Comparison of ENCODE assay signal across 16 cellular contexts in the genomic region with DNA sequence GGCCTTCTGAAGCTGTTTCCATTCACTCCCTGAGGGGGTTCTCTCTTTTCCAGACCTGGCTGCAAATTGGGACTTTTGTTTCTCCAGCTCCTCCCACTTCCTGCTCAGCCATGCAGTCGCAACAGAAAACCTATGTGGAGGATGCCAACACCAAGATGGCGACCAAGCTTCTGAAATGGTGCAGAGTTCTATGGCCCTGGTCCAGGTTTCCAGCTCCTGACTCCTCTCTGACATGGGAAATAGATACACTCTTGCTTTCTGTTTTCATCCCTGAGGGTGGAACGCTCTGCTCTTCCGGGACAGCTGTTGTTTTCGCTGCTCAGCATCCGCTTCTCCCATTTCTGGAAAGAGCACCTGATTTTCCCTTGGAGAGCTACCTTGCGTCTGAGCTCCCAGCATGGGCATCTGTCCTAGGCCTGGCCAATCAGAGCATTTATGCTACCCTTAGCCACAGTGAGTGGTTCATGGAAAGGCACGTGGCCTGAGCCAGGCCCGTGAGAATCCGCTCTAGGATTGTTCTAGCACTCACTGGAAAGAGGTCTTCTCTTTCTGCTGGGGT. TPM values are rescaled to one million over a fixed set of nuclear protein-coding genes. Genes with fewer than 3 reads are reported as not detected.
DNase-seq lines count a peak whose midpoint lies in the region; ATAC-seq and TF ChIP-seq lines count a peak whose summit lies in the region.
"Had no signal": no experiment of that assay in that cellular context is flagged by ENCODE, and none has a peak within 500 bp of the region (broad histone marks: within the 10 kb centered on the region; RNA-seq: fewer than 3 reads in every experiment).

No MANE protein-coding gene starts in this region.

- H3K4me1 ChIP-seq in right cardiac atrium (ENCODE audit: control insufficient read depth, insufficient read depth, low read length) (peaks cover 28% of the 10 kb centered on the region), vagina (peaks cover 43% of the 10 kb centered on the region)
- H3K4me1 ChIP-seq: colonic mucosa had no signal

- H3K27me3 ChIP-seq in right cardiac atrium (ENCODE audit: control insufficient read depth, insufficient read depth) (no peaks in the 10 kb centered on the region), vagina (no peaks in the 10 kb centered on the region)
- H3K27me3 ChIP-seq: colonic mucosa, pancreas had no signal

- H3K4me3 ChIP-seq in right cardiac atrium (ENCODE audit: low read length) (no peak overlapping the region), vagina (no peak overlapping the region)
- H3K4me3 ChIP-seq: colonic mucosa, pancreas had no signal

- intact Hi-C loops in right cardiac atrium (cut with DNase I) = loop anchor here in 1 of 4 donors (5.0 to 10.0 kb wide), 2 partner anchors 162 to 214 kb away; a partner anchor contains a TSS
- intact Hi-C loops in vagina (cut with DNase I) = no loop called here

- DNase-seq in NCI-H2171 (lab: John Stamatoyannopoulos, UW) (peak; percentile 58), dermis microvascular lymphatic vessel endothelial cell (ENCODE audit: low read depth in 2 of 2) (peak; percentile 44 to 92), right cardiac atrium (peak in 2 of 3 donors; percentile 46 to 73), vagina (ENCODE audit: extremely low spot score in 2 of 2) (no peak), HuH-7 (ENCODE audit: low spot score) (no peak)
- DNase-seq: CD8-positive, alpha-beta memory T cell; colonic mucosa; NCI-H1105; NCI-H526 treated with DMSO at 0.1 percent for 48 hours; pancreas; stimulated activated CD4-positive, alpha-beta T cell treated with anti-CD3 and anti-CD28 coated beads, Interleukin-2, amount 100 ng/mL, for 24 hours; stimulated activated naive B cell treated with anti-CD40 and anti-IgM and Interleukin-4, amounts not matched to agents 10 μg/mL and 1 μg/mL and 100 μg/mL, for 72 hours had no signal

- TF ChIP-seq CTCF in vagina (IDR thresholded peaks at IDR 0.05) = no peak

- WGBS in right cardiac atrium = 60% methylated on average over 10 of the region's 10 CpGs

- H3K27ac ChIP-seq in right cardiac atrium (ENCODE audit: low read length) (peak overlapping the region; percentile 49), temporal lobe (ENCODE audit: low read depth, low read length) (peak overlapping the region; percentile 69), vagina (no peak overlapping the region)
- H3K27ac ChIP-seq: colonic mucosa, pancreas had no signal

- TF ChIP-seq POLR2A in vagina (IDR thresholded peaks at IDR 0.05) = no peak

- peak; percentile 14 to 51 for ATAC-seq in right cardiac atrium
- ATAC-seq in HG03457 (IDR thresholded peaks at IDR 0.05; ENCODE audit: unreplicated experiment) = no peak
- ATAC-seq: HCT116; natural killer cell treated with Interleukin-12 subunit alpha and Interleukin-12 subunit beta and Interleukin-15 and Interleukin-18, amount 100 ng/mL, for 72 hours; pancreas; stimulated activated naive B cell treated with anti-CD40 and anti-IgM and Interleukin-4, amounts not matched to agents 10 μg/mL and 1 μg/mL and 100 μg/mL, for 72 hours had no signal

- H3K9me3 ChIP-seq in right cardiac atrium (ENCODE audit: control insufficient read depth, low read length) (no peaks in the 10 kb centered on the region), vagina (no peaks in the 10 kb centered on the region)
- H3K9me3 ChIP-seq: colonic mucosa, pancreas had no signal

- no peaks in the 10 kb centered on the region for H3K36me3 ChIP-seq in vagina
- H3K36me3 ChIP-seq: colonic mucosa had no signal

RNA-seq across cellular contexts. Expression of a gene that starts 8.1 kb away (rescaled TPM):
- total RNA-seq in dermis microvascular lymphatic vessel endothelial cell (39.3 and 109 TPM in 2 replicates), right cardiac atrium (10 to 100 TPM; 56.4 to 86.8 (median 84.5) TPM), temporal lobe (37.9 TPM), vagina (44.7 TPM)
- polyA plus RNA-seq in right cardiac atrium = 70.6 TPM
- total RNA-seq: natural killer cell treated with Interleukin-12 subunit alpha and Interleukin-12 subunit beta and Interleukin-15 and Interleukin-18, amount 100 ng/mL, for 72 hours had no signal

Comparison
In these comparisons a context has a peak if more than half of its experiments do, and no peak if none do; other contexts are left out.
1. DNase-seq: peak in NCI-H2171 (single experiment), dermis microvascular lymphatic vessel endothelial cell (2 of 2) and right cardiac atrium (2 of 3); none in vagina (0 of 2) and HuH-7 (single experiment).